8 cellular contexts compared by ENCODE assay signal in the genomic region with DNA sequence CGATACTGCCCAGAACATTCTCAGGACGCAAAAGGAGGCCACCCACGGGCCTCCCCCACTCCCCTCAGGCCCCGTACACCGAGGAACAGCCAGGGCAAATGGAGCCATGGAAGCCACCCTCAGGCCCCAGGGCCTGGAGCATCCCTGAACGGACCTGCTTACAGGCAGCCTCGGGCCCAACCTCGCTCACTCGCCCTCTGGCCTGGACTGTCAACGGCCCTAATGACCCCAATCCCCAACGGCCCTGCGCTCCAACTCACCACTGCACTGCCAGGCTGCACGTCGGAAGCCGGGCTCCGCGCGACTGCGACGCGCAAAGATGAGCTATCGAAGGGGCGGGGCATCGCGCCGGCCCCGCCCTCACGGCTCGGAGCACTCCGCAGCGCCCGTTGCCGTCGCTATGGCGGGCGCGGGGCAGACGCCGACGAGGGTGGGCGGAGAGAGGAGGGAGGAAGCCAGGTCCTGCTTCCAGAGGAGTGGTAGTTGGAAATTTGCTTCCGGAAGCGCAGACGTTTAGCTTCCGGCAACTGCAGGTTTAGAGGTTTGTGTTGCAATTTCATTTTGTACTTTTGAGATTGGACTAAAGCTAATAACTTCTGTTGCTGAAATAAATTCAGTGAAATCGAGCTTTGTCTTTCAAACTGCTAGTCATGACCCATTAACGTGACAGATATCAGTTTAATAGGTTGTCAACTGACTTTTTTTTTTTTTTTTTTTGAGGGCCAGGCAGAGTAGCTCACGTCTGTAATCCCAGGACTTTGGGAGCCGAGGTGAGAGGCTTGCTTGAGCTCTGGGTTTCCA. TPM values are rescaled to one million over a fixed set of nuclear protein-coding genes. Genes with fewer than 3 reads are reported as not detected.
DNase-seq lines count a peak whose midpoint lies in the region; ATAC-seq and TF ChIP-seq lines count a peak whose summit lies in the region.

A gene (minus strand): TSS at position 308 of the 801 bp plus-strand sequence. CDS start 3,923 bp downstream, outside the sequence.

- no peak for TF ChIP-seq CTCF in kidney epithelial cell (IDR thresholded peaks at IDR 0.05; ENCODE audit: insufficient read depth, low read length, poor library complexity, severe bottlenecking)

- H3K4me3 ChIP-seq in kidney epithelial cell (ENCODE audit: low read depth, low read length), result peak within 1 kb of the TSS; percentile 64

- no peaks in the 10 kb centered on the region for H3K36me3 ChIP-seq in kidney epithelial cell (ENCODE audit: control insufficient read depth, insufficient read depth, low read length)

- no peaks in the 10 kb centered on the region for H3K27me3 ChIP-seq in kidney epithelial cell (ENCODE audit: control insufficient read depth, insufficient read depth, low read length)

- peak; percentile 92 for TF ChIP-seq POLR2A in GM19099 (IDR thresholded peaks at IDR 0.05; ENCODE audit: extremely low read depth, insufficient read length, low read depth)

- peak; percentile 90 for ATAC-seq in HG03432 (IDR thresholded peaks at IDR 0.05; ENCODE audit: unreplicated experiment)

- peak; percentile 94 for DNase-seq in Ammon's horn (ENCODE audit: low spot score)
- DNase-seq in NCI-H446 treated with DMSO at 0.1 percent for 48 hours (lab: John Stamatoyannopoulos, UW), result peak; percentile 79
- DNase-seq in activated CD4-positive, CD25-positive, alpha-beta regulatory T cell treated with anti-CD3 and anti-CD28 coated beads, Interleukin-2, amount 50 U/mL, for 72 hours, result peak; percentile 92
- peak; percentile 92 for DNase-seq in cerebellar cortex (ENCODE audit: low spot score)
- DNase-seq in kidney epithelial cell (ENCODE audit: low read depth), result peak; percentile 70
- DNase-seq in stimulated activated CD4-positive, alpha-beta T cell treated with anti-CD3 and anti-CD28 coated beads, Interleukin-15, amount 100 ng/mL, for 24 hours, result peak; percentile 95

RNA-seq across cellular contexts. Expression of the gene that starts here (rescaled TPM):
- 51.1 and 54.6 TPM in 2 replicates for total RNA-seq in kidney epithelial cell

Comparison
In these comparisons a context has a peak if more than half of its experiments do, and no peak if none do; other contexts are left out.
1. Peak in every context shown above with its lines: DNase-seq, ATAC-seq and H3K4me3 ChIP-seq.